8 cellular contexts compared by ENCODE assay signal in genomic region chr7:65873582-65874193, GRCh38. TPM values are rescaled to one million over a fixed set of nuclear protein-coding genes. Genes with fewer than 3 reads are reported as not detected.
DNase-seq lines count a peak whose midpoint lies in the region; ATAC-seq and TF ChIP-seq lines count a peak whose summit lies in the region.
"Not testable (repeated sequence)": the region's sequence is repeated elsewhere in the genome, so short reads cannot be mapped to it uniquely, and the experiment has no call there.

No MANE protein-coding gene starts in this region.

- not testable (repeated sequence) for H3K9me2 ChIP-seq in DOHH2 (replicated peaks; ENCODE audit: control insufficient read depth, low read length)

- peak overlapping the region; percentile 76 for H3K27ac Mint-ChIP-seq in activated naive CD8-positive, alpha-beta T cell treated with anti-CD3 and anti-CD28 coated beads for 36 hours
- peak overlapping the region in 9 of 10 donors; percentile 41 to 89 (median 80) for H3K27ac Mint-ChIP-seq in naive thymus-derived CD8-positive, alpha-beta T cell
- peak overlapping the region; percentile 80 for H3K27ac Mint-ChIP-seq in stimulated activated memory B cell treated with anti-CD40 and anti-IgM and Interleukin-4, amounts not matched to agents 10 μg/mL and 1 μg/mL and 100 μg/mL, for 72 hours

- not testable (repeated sequence) for TF ChIP-seq CTCF in DOHH2 (IDR thresholded peaks at IDR 0.05; ENCODE audit: low read depth, low read length, poor library complexity, severe bottlenecking)

- H3K27me3 Mint-ChIP-seq in activated naive CD8-positive, alpha-beta T cell treated with anti-CD3 and anti-CD28 coated beads for 36 hours; naive thymus-derived CD8-positive, alpha-beta T cell; stimulated activated memory B cell treated with anti-CD40 and anti-IgM and Interleukin-4, amounts not matched to agents 10 μg/mL and 1 μg/mL and 100 μg/mL, for 72 hours: not testable (repeated sequence)

- ATAC-seq in GM21528 (IDR thresholded peaks at IDR 0.05; ENCODE audit: low FRiP score, unreplicated experiment) (peak; percentile 47), HG03460 (IDR thresholded peaks at IDR 0.05; ENCODE audit: unreplicated experiment) (peak; percentile 27)
- peak; percentile 13 to 30 for ATAC-seq in naive thymus-derived CD8-positive, alpha-beta T cell
- peak; percentile 62 for ATAC-seq in stimulated activated memory B cell treated with anti-CD40 and anti-IgM and Interleukin-4, amounts not matched to agents 10 μg/mL and 1 μg/mL and 100 μg/mL, for 72 hours

- not testable (repeated sequence) for H3K36me3 Mint-ChIP-seq in activated naive CD8-positive, alpha-beta T cell treated with anti-CD3 and anti-CD28 coated beads for 36 hours; naive thymus-derived CD8-positive, alpha-beta T cell; stimulated activated memory B cell treated with anti-CD40 and anti-IgM and Interleukin-4, amounts not matched to agents 10 μg/mL and 1 μg/mL and 100 μg/mL, for 72 hours

- H3K27ac ChIP-seq in DOHH2 (ENCODE audit: low read depth, low read length), result peak overlapping the region; percentile 58

- H3K4me1 Mint-ChIP-seq in activated naive CD8-positive, alpha-beta T cell treated with anti-CD3 and anti-CD28 coated beads for 36 hours; naive thymus-derived CD8-positive, alpha-beta T cell: not testable (repeated sequence)
- H3K4me1 Mint-ChIP-seq in stimulated activated memory B cell treated with anti-CD40 and anti-IgM and Interleukin-4, amounts not matched to agents 10 μg/mL and 1 μg/mL and 100 μg/mL, for 72 hours, result peaks cover 21% of the 10 kb centered on the region

- peaks cover 20% of the 10 kb centered on the region for H3K4me1 ChIP-seq in DOHH2 (ENCODE audit: control insufficient read depth, low read length)

- not testable (repeated sequence) for H4K20me1 ChIP-seq in DOHH2 (ENCODE audit: control insufficient read depth, insufficient read depth, low read depth, low read length)

- H3K4me3 ChIP-seq in DOHH2 (ENCODE audit: low read length), result peak overlapping the region; percentile 99

- peak overlapping the region; percentile 99 for H3K4me2 ChIP-seq in DOHH2 (ENCODE audit: low read length)

- H3K9me3 ChIP-seq in DOHH2 (ENCODE audit: control insufficient read depth, insufficient read depth, low read length), result not testable (repeated sequence)

- peak; percentile 12 for DNase-seq in SK-N-DZ (ENCODE audit: low spot score)
- DNase-seq in activated naive CD8-positive, alpha-beta T cell treated with anti-CD3 and anti-CD28 coated beads for 36 hours, result peak; percentile 49
- DNase-seq in germinal center (ENCODE audit: low spot score), result peak; percentile 10
- peak in 3 of 10 donors; percentile 5 to 25 (median 24) for DNase-seq in naive thymus-derived CD8-positive, alpha-beta T cell

- H3K79me2 ChIP-seq in DOHH2 (ENCODE audit: control insufficient read depth, low read length), result peaks cover 56% of the 10 kb centered on the region

- not testable (repeated sequence) for H3F3A ChIP-seq in DOHH2 (ENCODE audit: control insufficient read depth, insufficient read depth)

- POLR2A ChIA-PET in naive thymus-derived CD8-positive, alpha-beta T cell (lab: Charles Lee), result not testable (repeated sequence)

- not testable (repeated sequence) for H3K27me3 ChIP-seq in DOHH2 (ENCODE audit: control insufficient read depth, low read length)

- not testable (repeated sequence) for H3K9me3 Mint-ChIP-seq in activated naive CD8-positive, alpha-beta T cell treated with anti-CD3 and anti-CD28 coated beads for 36 hours; naive thymus-derived CD8-positive, alpha-beta T cell; stimulated activated memory B cell treated with anti-CD40 and anti-IgM and Interleukin-4, amounts not matched to agents 10 μg/mL and 1 μg/mL and 100 μg/mL, for 72 hours

- peaks cover 17% of the 10 kb centered on the region for H3K36me3 ChIP-seq in DOHH2 (ENCODE audit: control insufficient read depth, low read length)

- H3K4me3 Mint-ChIP-seq in activated naive CD8-positive, alpha-beta T cell treated with anti-CD3 and anti-CD28 coated beads for 36 hours, result peak overlapping the region; percentile 85
- peak overlapping the region; percentile 78 to 91 (median 87) for H3K4me3 Mint-ChIP-seq in naive thymus-derived CD8-positive, alpha-beta T cell
- peak overlapping the region; percentile 86 for H3K4me3 Mint-ChIP-seq in stimulated activated memory B cell treated with anti-CD40 and anti-IgM and Interleukin-4, amounts not matched to agents 10 μg/mL and 1 μg/mL and 100 μg/mL, for 72 hours

RNA-seq across cellular contexts. Expression of gene VKORC1L1, which starts 0.8 kb away (rescaled TPM):
- 19.2 and 20.7 TPM in 2 replicates for polyA plus RNA-seq in SK-N-DZ (2014; cell fraction: cytosol; rRNA removed)
- 3.8 and 6.5 TPM in 2 replicates for polyA plus RNA-seq in SK-N-DZ (2014; cell fraction: nucleus; rRNA removed)
- total RNA-seq in activated naive CD8-positive, alpha-beta T cell treated with anti-CD3 and anti-CD28 coated beads for 36 hours, result 10 to 100 TPM; 18.7 to 21.2 TPM
- 1 to 10 TPM; 7.8 to 9.8 TPM for total RNA-seq in naive thymus-derived CD8-positive, alpha-beta T cell
- 1 to 10 TPM; 2.0 to 3.1 (median 3.1) TPM for polyA plus RNA-seq in naive thymus-derived CD8-positive, alpha-beta T cell
